15 cellular contexts compared by ENCODE assay signal in the genomic region with DNA sequence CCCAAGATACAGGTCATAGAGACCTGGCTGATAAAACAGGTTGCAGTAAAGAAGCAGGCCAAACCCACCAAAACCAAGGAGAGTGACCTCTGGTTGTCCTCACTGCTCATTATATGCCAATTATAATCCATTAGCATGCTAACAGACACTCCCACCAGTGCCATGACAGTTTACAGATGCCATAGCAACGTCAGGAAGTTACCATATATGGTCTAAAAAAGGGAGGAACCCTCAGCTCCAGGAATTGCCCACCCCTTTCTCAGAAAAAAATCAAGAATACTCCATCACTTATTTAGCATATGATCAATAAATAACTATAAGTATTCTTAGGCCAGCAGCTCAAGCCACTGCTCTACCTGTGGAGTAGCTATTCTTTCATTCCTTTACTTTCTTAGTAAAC.
DNase-seq lines count a peak whose midpoint lies in the region; ATAC-seq and TF ChIP-seq lines count a peak whose summit lies in the region.
"Had no signal": no experiment of that assay in that cellular context is flagged by ENCODE, and none has a peak within 500 bp of the region (broad histone marks: within the 10 kb centered on the region; RNA-seq: fewer than 3 reads in every experiment).

No MANE protein-coding gene starts in this region.

- peaks cover 15% of the 10 kb centered on the region for H3K4me1 Mint-ChIP-seq in nephron progenitor cell
- peaks cover 0 to 7% (median under 1%) of the 10 kb centered on the region in 4 donors for H3K4me1 Mint-ChIP-seq in naive thymus-derived CD8-positive, alpha-beta T cell
- H3K4me1 Mint-ChIP-seq in activated CD8-positive, alpha-beta memory T cell treated with anti-CD3 and anti-CD28 coated beads, Interleukin-2, amount 10 ng/mL, durations not matched to agents 7 days and 5 days, result peaks cover 9% of the 10 kb centered on the region
- H3K4me1 Mint-ChIP-seq: CD4-positive, CD25-positive, alpha-beta regulatory T cell had no signal

- TF ChIP-seq CTCF in BE2C (IDR thresholded peaks at IDR 0.05; ENCODE audit: low read depth, low read length) (no peak), nephron progenitor cell (IDR thresholded peaks at IDR 0.05) (no peak)

- peak overlapping the region; percentile 33 for H3K4me2 ChIP-seq in BLaER1
- H3K4me2 ChIP-seq: A549 had no signal

- CTCF ChIA-PET in activated CD8-positive, alpha-beta memory T cell treated with anti-CD3 and anti-CD28 coated beads, Interleukin-2, amount 10 ng/mL, durations not matched to agents 7 days and 5 days (lab: Charles Lee), result interaction anchor here (0.9 kb wide), 1 partner anchor 9 kb away, joined by 3 read pairs; no protein-coding TSS in a partner anchor

- no peak for ATAC-seq in naive thymus-derived CD8-positive, alpha-beta T cell
- no peak for ATAC-seq in activated CD8-positive, alpha-beta memory T cell treated with anti-CD3 and anti-CD28 coated beads, Interleukin-2, amount 10 ng/mL, durations not matched to agents 7 days and 5 days
- ATAC-seq in HG03025 (IDR thresholded peaks at IDR 0.05; ENCODE audit: low FRiP score, unreplicated experiment), result no peak
- ATAC-seq: A549, HCT116 had no signal

- no peaks in the 10 kb centered on the region for H4K20me1 ChIP-seq in BLaER1

- H3K9me3 ChIP-seq in BE2C (no peaks in the 10 kb centered on the region), BLaER1 (no peaks in the 10 kb centered on the region)
- H3K9me3 ChIP-seq: A549 had no signal

- DNase-seq in BE2C (peak; percentile 46), SK-N-DZ (ENCODE audit: low spot score) (peak; percentile 89), nephron progenitor cell (no peak)
- DNase-seq in naive thymus-derived CD8-positive, alpha-beta T cell, result no peak
- no peak for DNase-seq in activated CD8-positive, alpha-beta memory T cell treated with anti-CD3 and anti-CD28 coated beads, Interleukin-2, amount 10 ng/mL, durations not matched to agents 7 days and 5 days
- DNase-seq: DMS153, DMS79 treated with DMSO at 0.1 percent for 48 hours, EL, GM23248, IMR-90 had no signal

- no peak overlapping the region for H3K4me3 ChIP-seq in BE2C (ENCODE audit: low read depth, low read length)
- no peak overlapping the region for H3K4me3 ChIP-seq in BLaER1
- H3K4me3 ChIP-seq: A549, GM23248 had no signal

- no peak overlapping the region for H3K4me3 Mint-ChIP-seq in nephron progenitor cell
- no peak overlapping the region for H3K4me3 Mint-ChIP-seq in naive thymus-derived CD8-positive, alpha-beta T cell
- H3K4me3 Mint-ChIP-seq in activated CD8-positive, alpha-beta memory T cell treated with anti-CD3 and anti-CD28 coated beads, Interleukin-2, amount 10 ng/mL, durations not matched to agents 7 days and 5 days, result no peak overlapping the region
- H3K4me3 Mint-ChIP-seq: CD4-positive, CD25-positive, alpha-beta regulatory T cell had no signal

- POLR2A ChIA-PET in naive thymus-derived CD8-positive, alpha-beta T cell (lab: Charles Lee), result no interaction called here

- no peaks in the 10 kb centered on the region for H3K36me3 Mint-ChIP-seq in nephron progenitor cell (ENCODE audit: low read depth)
- H3K36me3 Mint-ChIP-seq in naive thymus-derived CD8-positive, alpha-beta T cell, result no peaks in the 10 kb centered on the region
- H3K36me3 Mint-ChIP-seq in activated CD8-positive, alpha-beta memory T cell treated with anti-CD3 and anti-CD28 coated beads, Interleukin-2, amount 10 ng/mL, durations not matched to agents 7 days and 5 days, result peaks cover 4% of the 10 kb centered on the region
- H3K36me3 Mint-ChIP-seq: CD4-positive, CD25-positive, alpha-beta regulatory T cell had no signal

- H3K27ac Mint-ChIP-seq in nephron progenitor cell, result peak overlapping the region; percentile 55
- H3K27ac Mint-ChIP-seq in naive thymus-derived CD8-positive, alpha-beta T cell, result no peak overlapping the region
- no peak overlapping the region for H3K27ac Mint-ChIP-seq in activated CD8-positive, alpha-beta memory T cell treated with anti-CD3 and anti-CD28 coated beads, Interleukin-2, amount 10 ng/mL, durations not matched to agents 7 days and 5 days
- H3K27ac Mint-ChIP-seq: CD4-positive, CD25-positive, alpha-beta regulatory T cell had no signal

- peaks cover 23% of the 10 kb centered on the region for H3K4me1 ChIP-seq in BE2C
- H3K4me1 ChIP-seq in BLaER1, result peaks cover 18% of the 10 kb centered on the region

- H3K27me3 Mint-ChIP-seq in nephron progenitor cell (ENCODE audit: low read depth, poor library complexity), result peaks cover 13% of the 10 kb centered on the region
- no peaks in the 10 kb centered on the region for H3K27me3 Mint-ChIP-seq in naive thymus-derived CD8-positive, alpha-beta T cell
- peaks cover 5% of the 10 kb centered on the region for H3K27me3 Mint-ChIP-seq in activated CD8-positive, alpha-beta memory T cell treated with anti-CD3 and anti-CD28 coated beads, Interleukin-2, amount 10 ng/mL, durations not matched to agents 7 days and 5 days

- H3K27me3 ChIP-seq in BE2C (no peaks in the 10 kb centered on the region), BLaER1 (no peaks in the 10 kb centered on the region)

- H3K9ac ChIP-seq in BLaER1, result no peak overlapping the region
- H3K9ac ChIP-seq: GM23248 had no signal

- no peak overlapping the region for H3K27ac ChIP-seq in BLaER1
- H3K27ac ChIP-seq: A549, GM23248 had no signal

- H3K9me3 Mint-ChIP-seq in nephron progenitor cell, result peaks cover 13% of the 10 kb centered on the region
- H3K9me3 Mint-ChIP-seq in naive thymus-derived CD8-positive, alpha-beta T cell, result peaks cover 0 to 3% (median 0%) of the 10 kb centered on the region in 9 donors
- no peaks in the 10 kb centered on the region for H3K9me3 Mint-ChIP-seq in activated CD8-positive, alpha-beta memory T cell treated with anti-CD3 and anti-CD28 coated beads, Interleukin-2, amount 10 ng/mL, durations not matched to agents 7 days and 5 days (ENCODE audit: low read depth)
- H3K9me3 Mint-ChIP-seq: CD4-positive, CD25-positive, alpha-beta regulatory T cell had no signal

- H3K36me3 ChIP-seq in BE2C (no peaks in the 10 kb centered on the region), BLaER1 (no peaks in the 10 kb centered on the region)

Comparison
In these comparisons a context has a peak if more than half of its experiments do, and no peak if none do; other contexts are left out.
1. DNase-seq: peak in BE2C (single experiment) and SK-N-DZ (single experiment); none in nephron progenitor cell (single experiment), naive thymus-derived CD8-positive, alpha-beta T cell (0 of 10) and activated CD8-positive, alpha-beta memory T cell treated with anti-CD3 and anti-CD28 coated beads, Interleukin-2, amount 10 ng/mL, durations not matched to agents 7 days and 5 days (single experiment).